In the genomic region with DNA sequence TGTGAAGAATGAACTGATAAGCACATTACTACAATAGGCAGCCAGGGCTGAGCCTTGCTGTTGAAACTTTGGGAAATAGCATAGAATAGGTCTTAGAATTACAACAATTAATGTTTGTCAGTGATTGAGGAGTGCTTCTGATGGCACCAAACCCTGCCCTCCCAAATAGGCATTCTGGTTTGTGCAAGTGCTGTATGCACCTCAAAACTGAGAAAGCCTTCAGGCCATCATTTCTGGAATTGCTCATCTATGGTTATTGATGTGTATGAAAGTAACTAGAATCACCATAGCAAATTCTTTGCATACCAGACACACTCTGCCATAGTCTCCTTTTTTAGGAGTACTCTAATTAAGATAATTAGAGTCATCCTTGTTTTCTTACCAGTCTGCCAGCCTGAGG, we compare ENCODE assay signal across 16 cellular contexts.
"Had no signal": no experiment of that assay in that cellular context is flagged by ENCODE, and none has a peak within 500 bp of the region (broad histone marks: within the 10 kb centered on the region; RNA-seq: fewer than 3 reads in every experiment).

No MANE protein-coding gene starts in this region.

- H3K27me3 Mint-ChIP-seq: activated B cell treated with CpG ODN at 0.5 μM for 24 hours; activated CD4-positive, alpha-beta T cell treated with anti-CD3 and anti-CD28 coated beads, Interleukin-2, amount 10 ng/mL, durations not matched to agents 7 days and 5 days; effector memory CD8-positive, alpha-beta T cell; memory B cell; type B pancreatic cell had no signal

- DNase-seq: activated B cell treated with CpG ODN at 0.5 μM for 24 hours; activated CD4-positive, alpha-beta T cell treated with anti-CD3 and anti-CD28 coated beads, Interleukin-2, amount 10 ng/mL, durations not matched to agents 7 days and 5 days; activated naive CD4-positive, alpha-beta T cell treated with Interleukin-2 at 50 U/mL for 16 hours; anterior cingulate cortex; dermis blood vessel endothelial cell; effector memory CD8-positive, alpha-beta T cell; erythroblast; heart right ventricle; left ventricle myocardium inferior; natural killer cell; stimulated activated CD4-positive, alpha-beta T cell treated with anti-CD3 and anti-CD28 coated beads, Interleukin-4, amount 100 ng/mL, for 24 hours; stimulated activated naive CD4-positive, alpha-beta T cell treated with Interleukin-2 at 50 U/mL for 16 hours; T-helper 2 cell had no signal

- H3K36me3 Mint-ChIP-seq: memory B cell, type B pancreatic cell had no signal

- H3K27ac ChIP-seq: gastroesophageal sphincter, heart right ventricle, left ventricle myocardium inferior had no signal

- H3K27me3 ChIP-seq: gastroesophageal sphincter had no signal

- ATAC-seq: effector memory CD8-positive, alpha-beta T cell; gastroesophageal sphincter; heart right ventricle; natural killer cell had no signal

- H3K27ac Mint-ChIP-seq: activated B cell treated with CpG ODN at 0.5 μM for 24 hours; activated CD4-positive, alpha-beta T cell treated with anti-CD3 and anti-CD28 coated beads, Interleukin-2, amount 10 ng/mL, durations not matched to agents 7 days and 5 days; effector memory CD8-positive, alpha-beta T cell; memory B cell; natural killer cell; type B pancreatic cell had no signal

- H3K36me3 ChIP-seq: gastroesophageal sphincter, heart right ventricle, left ventricle myocardium inferior had no signal

- H3K4me3 ChIP-seq: gastroesophageal sphincter, heart right ventricle, left ventricle myocardium inferior had no signal

- H3K4me1 ChIP-seq: gastroesophageal sphincter, heart right ventricle, left ventricle myocardium inferior had no signal

- H3K4me3 Mint-ChIP-seq: activated B cell treated with CpG ODN at 0.5 μM for 24 hours; activated CD4-positive, alpha-beta T cell treated with anti-CD3 and anti-CD28 coated beads, Interleukin-2, amount 10 ng/mL, durations not matched to agents 7 days and 5 days; effector memory CD8-positive, alpha-beta T cell; memory B cell; natural killer cell; type B pancreatic cell had no signal

- H3K4me1 Mint-ChIP-seq: activated B cell treated with CpG ODN at 0.5 μM for 24 hours; activated CD4-positive, alpha-beta T cell treated with anti-CD3 and anti-CD28 coated beads, Interleukin-2, amount 10 ng/mL, durations not matched to agents 7 days and 5 days; memory B cell; natural killer cell had no signal

- H3K9me3 ChIP-seq: gastroesophageal sphincter had no signal
